Comparison of ENCODE assay signal across 14 cellular contexts in genomic region chr2:10392951-10393647, GRCh38. TPM values are rescaled to one million over a fixed set of nuclear protein-coding genes. Genes with fewer than 3 reads are reported as not detected.
DNase-seq lines count a peak whose midpoint lies in the region; TF ChIP-seq lines count a peak whose summit lies in the region.
"Had no signal": no experiment of that assay in that cellular context is flagged by ENCODE, and none has a peak within 500 bp of the region (broad histone marks: within the 10 kb centered on the region; RNA-seq: fewer than 3 reads in every experiment).

No MANE protein-coding gene starts in this region.

- peak overlapping the region in 3 of 5 experiments; percentile 48 to 84 (median 69) for H3K27ac Mint-ChIP-seq in brain

- H3K36me3 ChIP-seq in BE2C (no peaks in the 10 kb centered on the region), HUES64 (ENCODE audit: insufficient read depth, low read length) (no peaks in the 10 kb centered on the region), mesenchymal stem cell (ENCODE audit: control insufficient read depth in 1 of 2, insufficient read depth in 2 of 2, low read depth in 1 of 2, low read length in 2 of 2) (no peaks in the 10 kb centered on the region)
- H3K36me3 ChIP-seq: brain microvascular endothelial cell, SJCRH30 had no signal

- WGBS in HUES64, result 32% methylated on average over 9 of the region's 9 CpGs
- WGBS in mesenchymal stem cell, result 57% methylated on average over 8 of the region's 9 CpGs

- H3K9me3 ChIP-seq in BE2C (no peaks in the 10 kb centered on the region), HUES64 (ENCODE audit: insufficient read depth, low read depth, low read length) (no peaks in the 10 kb centered on the region), mesenchymal stem cell (ENCODE audit: control insufficient read depth, low read length) (no peaks in the 10 kb centered on the region)
- H3K9me3 ChIP-seq: SJCRH30 had no signal

- H3K79me1 ChIP-seq in mesenchymal stem cell (replicated peaks; ENCODE audit: low read length, poor library complexity, severe bottlenecking), result peaks cover 40% of the 10 kb centered on the region

- no peak overlapping the region for H2BK15ac ChIP-seq in mesenchymal stem cell (ENCODE audit: low read depth, poor library complexity, severe bottlenecking)

- H3K27ac ChIP-seq in HUES64 (ENCODE audit: low read depth, low read length), result 0 out of 2 replicates have a peak overlapping the region, but pooled peaks have one; percentile 23
- no peak overlapping the region for H3K27ac ChIP-seq in mesenchymal stem cell (ENCODE audit: low read length, poor library complexity, severe bottlenecking)
- H3K27ac ChIP-seq: brain microvascular endothelial cell, parathyroid adenoma, SJCRH30 had no signal

- H3K4me3 ChIP-seq in BE2C (ENCODE audit: low read depth, low read length), result no peak overlapping the region
- H3K4me3 ChIP-seq in HUES64 (ENCODE audit: low read length), result no peak overlapping the region
- H3K4me3 ChIP-seq in mesenchymal stem cell (ENCODE audit: insufficient read depth in 1 of 2, low read depth in 1 of 2, low read length in 2 of 2), result no peak overlapping the region
- H3K4me3 ChIP-seq: lung, SJCRH30 had no signal

- H2BK5ac ChIP-seq in mesenchymal stem cell (ENCODE audit: low read depth, low read length, poor library complexity, severe bottlenecking), result no peak overlapping the region

- H3K4me1 Mint-ChIP-seq in brain, result peaks cover 62% of the 10 kb centered on the region

- no peak overlapping the region for H3K4me3 Mint-ChIP-seq in brain

- no peaks in the 10 kb centered on the region for H3K36me3 Mint-ChIP-seq in brain

- no peak overlapping the region for H3K23ac ChIP-seq in mesenchymal stem cell (ENCODE audit: low read length in 2 of 2)

- H3K27me3 Mint-ChIP-seq in brain, result no peaks in the 10 kb centered on the region

- no peak overlapping the region for H3K18ac ChIP-seq in mesenchymal stem cell (ENCODE audit: low read depth in 1 of 2, low read length in 2 of 2)

- no peak overlapping the region for H2BK120ac ChIP-seq in mesenchymal stem cell (ENCODE audit: low read depth, low read length)

- peaks cover 45% of the 10 kb centered on the region for H3K4me1 ChIP-seq in BE2C
- peaks cover 12% of the 10 kb centered on the region for H3K4me1 ChIP-seq in HUES64 (ENCODE audit: insufficient read depth, low read length)
- H3K4me1 ChIP-seq in mesenchymal stem cell (ENCODE audit: control insufficient read depth, insufficient read depth, low read depth, low read length), result peaks cover 15% of the 10 kb centered on the region
- H3K4me1 ChIP-seq: parathyroid adenoma, SJCRH30 had no signal

- TF ChIP-seq CTCF in BE2C (IDR thresholded peaks at IDR 0.05; ENCODE audit: low read depth, low read length) (no peak), brain (conservative IDR thresholded peaks at IDR 0.05) (no peak)

- no peaks in the 10 kb centered on the region for H3K27me3 ChIP-seq in BE2C
- no peaks in the 10 kb centered on the region for H3K27me3 ChIP-seq in HUES64 (ENCODE audit: insufficient read depth, low read length)
- H3K27me3 ChIP-seq in mesenchymal stem cell (ENCODE audit: control insufficient read depth in 1 of 2, insufficient read depth in 1 of 2, low read length in 2 of 2), result peaks cover 0 to 32% of the 10 kb centered on the region in 2 experiments
- H3K27me3 ChIP-seq: brain microvascular endothelial cell, SJCRH30 had no signal

- DNase-seq in BE2C (peak; percentile 88), mesenchymal stem cell (no peak), RPMI8226 (no peak), GM19240 (ENCODE audit: insufficient read length, low spot score) (no peak), COR-L47 (lab: John Stamatoyannopoulos, UW) (no peak)
- DNase-seq in activated CD8-positive, alpha-beta memory T cell treated with anti-CD3 and anti-CD28 coated beads for 24 hours, result no peak
- DNase-seq: brain microvascular endothelial cell, NCI-H1417, NCI-H524, SJCRH30 had no signal

- no peak overlapping the region for H2AFZ ChIP-seq in mesenchymal stem cell (ENCODE audit: low read depth, low read length)
- H2AFZ ChIP-seq: parathyroid adenoma had no signal

- H3K4me2 ChIP-seq in mesenchymal stem cell (ENCODE audit: low read length, poor library complexity, severe bottlenecking), result no peak overlapping the region

- H2AK5ac ChIP-seq in mesenchymal stem cell (ENCODE audit: low read length, severe bottlenecking), result no peak overlapping the region

- H3K9me3 Mint-ChIP-seq in brain, result peaks cover 0 to 2% (median 0%) of the 10 kb centered on the region in 5 experiments

- H4K8ac ChIP-seq in mesenchymal stem cell (ENCODE audit: low read length), result peak overlapping the region; percentile 45

- peak overlapping the region in 1 of 2 experiments; percentile 12 for H2BK12ac ChIP-seq in mesenchymal stem cell (ENCODE audit: low read length in 2 of 2)

- H4K91ac ChIP-seq in mesenchymal stem cell (ENCODE audit: low read length), result no peak overlapping the region

- H3K14ac ChIP-seq in mesenchymal stem cell (ENCODE audit: low read length in 2 of 2), result peak overlapping the region in 1 of 2 experiments; percentile 37

- no peak overlapping the region for H3K9ac ChIP-seq in HUES64 (ENCODE audit: low read depth, low read length)
- no peak overlapping the region for H3K9ac ChIP-seq in mesenchymal stem cell (ENCODE audit: low read length)
- H3K9ac ChIP-seq: parathyroid adenoma had no signal

- H3K4ac ChIP-seq in mesenchymal stem cell (ENCODE audit: low read depth in 1 of 2, low read length in 2 of 2), result no peak overlapping the region

RNA-seq across cellular contexts. Expression of gene ODC1, which starts 55.0 kb away (rescaled TPM):
- 216 TPM for polyA plus RNA-seq in BE2C (2012; ENCODE audit: insufficient read depth, insufficient read length, low read depth)
- 135 TPM for polyA plus RNA-seq in HUES64 (2013, experiment 1 of 2)
- 133 TPM for polyA plus RNA-seq in HUES64 (2013, experiment 2 of 2)
- 75.0 TPM for polyA plus RNA-seq in brain (ENCODE audit: insufficient read depth, low read depth, low replicate concordance)
- 32.1 TPM for polyA plus RNA-seq in mesenchymal stem cell (2013, experiment 1 of 2)
- polyA plus RNA-seq in mesenchymal stem cell (2013, experiment 2 of 2), result 33.0 TPM
